Comparison of ENCODE assay signal across 13 cellular contexts in genomic region chr9:70013598-70014196, GRCh38. TPM values are rescaled to one million over a fixed set of nuclear protein-coding genes. Genes with fewer than 3 reads are reported as not detected.
A peak's percentile ranks its signal among the peaks of the same experiment; 100 is the strongest.
DNase-seq lines count a peak whose midpoint lies in the region; ATAC-seq, FAIRE-seq and TF ChIP-seq lines count a peak whose summit lies in the region.
"Had no signal": no experiment of that assay in that cellular context is flagged by ENCODE, and none has a peak within 500 bp of the region (broad histone marks: within the 10 kb centered on the region; RNA-seq: fewer than 3 reads in every experiment).

No MANE protein-coding gene starts in this region.

- H3K4me1 Mint-ChIP-seq in astrocyte (ENCODE audit: low read depth, unreplicated experiment) (peaks cover 15% of the 10 kb centered on the region), osteocyte (ENCODE audit: unreplicated experiment) (peaks cover 23% of the 10 kb centered on the region)
- H3K4me1 Mint-ChIP-seq in stimulated activated naive CD8-positive, alpha-beta T cell treated with anti-CD3 and anti-CD28 coated beads, Interleukin-15, amount 100 ng/mL, for 72 hours = no peaks in the 10 kb centered on the region
- H3K4me1 Mint-ChIP-seq: activated CD4-positive, alpha-beta T cell treated with anti-CD3 and anti-CD28 coated beads for 36 hours had no signal

- H3K36me3 Mint-ChIP-seq in astrocyte (ENCODE audit: low read depth, unreplicated experiment) (no peaks in the 10 kb centered on the region), osteocyte (ENCODE audit: unreplicated experiment) (no peaks in the 10 kb centered on the region)

- no peaks in the 10 kb centered on the region for H4K20me1 ChIP-seq in astrocyte (ENCODE audit: insufficient read depth, low read length)

- no peak overlapping the region for H3K27ac Mint-ChIP-seq in astrocyte (ENCODE audit: unreplicated experiment)
- H3K27ac Mint-ChIP-seq in osteocyte (ENCODE audit: unreplicated experiment) = no peak overlapping the region
- no peak overlapping the region for H3K27ac Mint-ChIP-seq in stimulated activated naive CD8-positive, alpha-beta T cell treated with anti-CD3 and anti-CD28 coated beads, Interleukin-15, amount 100 ng/mL, for 72 hours
- H3K27ac Mint-ChIP-seq: activated CD4-positive, alpha-beta T cell treated with anti-CD3 and anti-CD28 coated beads for 36 hours had no signal

- no peak overlapping the region for H3K27ac ChIP-seq in astrocyte (ENCODE audit: low read depth, low read length)
- H3K27ac ChIP-seq: ovary had no signal

- H3K4me2 ChIP-seq in astrocyte (ENCODE audit: low read length) = peak overlapping the region; percentile 4

- no peaks in the 10 kb centered on the region for H3K9me3 ChIP-seq in astrocyte (ENCODE audit: insufficient read depth, low read depth, low read length)
- H3K9me3 ChIP-seq: ovary, tibial nerve had no signal

- H3K27me3 Mint-ChIP-seq in astrocyte (ENCODE audit: low read depth, unreplicated experiment) (no peaks in the 10 kb centered on the region), osteocyte (ENCODE audit: unreplicated experiment) (no peaks in the 10 kb centered on the region)
- H3K27me3 Mint-ChIP-seq in stimulated activated naive CD8-positive, alpha-beta T cell treated with anti-CD3 and anti-CD28 coated beads, Interleukin-15, amount 100 ng/mL, for 72 hours = no peaks in the 10 kb centered on the region
- H3K27me3 Mint-ChIP-seq: activated CD4-positive, alpha-beta T cell treated with anti-CD3 and anti-CD28 coated beads for 36 hours had no signal

- H3K4me3 Mint-ChIP-seq in astrocyte (ENCODE audit: unreplicated experiment) = no peak overlapping the region
- no peak overlapping the region for H3K4me3 Mint-ChIP-seq in osteocyte (ENCODE audit: unreplicated experiment)
- no peak overlapping the region for H3K4me3 Mint-ChIP-seq in stimulated activated naive CD8-positive, alpha-beta T cell treated with anti-CD3 and anti-CD28 coated beads, Interleukin-15, amount 100 ng/mL, for 72 hours
- H3K4me3 Mint-ChIP-seq: activated CD4-positive, alpha-beta T cell treated with anti-CD3 and anti-CD28 coated beads for 36 hours had no signal

- ATAC-seq in stimulated activated naive CD8-positive, alpha-beta T cell treated with anti-CD3 and anti-CD28 coated beads, Interleukin-15, amount 100 ng/mL, for 72 hours = no peak
- ATAC-seq: activated CD4-positive, alpha-beta T cell treated with anti-CD3 and anti-CD28 coated beads for 36 hours had no signal

- TF ChIP-seq CTCF in astrocyte (IDR thresholded peaks at IDR 0.05; ENCODE audit: insufficient read depth, low read depth, low read length) (no peak), osteocyte (IDR thresholded peaks at IDR 0.05) (no peak)

- H3K9ac ChIP-seq in astrocyte (ENCODE audit: low read length) = no peak overlapping the region

- no peaks in the 10 kb centered on the region for H3K27me3 ChIP-seq in astrocyte (ENCODE audit: insufficient read depth, low read length)
- H3K27me3 ChIP-seq: ovary, tibial nerve had no signal

- FAIRE-seq in astrocyte (lab: Jason Lieb, UNC) (no peak), RCC 7860 (lab: Jason Lieb, UNC) (no peak)

- no peak overlapping the region for H2AFZ ChIP-seq in astrocyte (ENCODE audit: low read depth, low read length)

- no peaks in the 10 kb centered on the region for H3K79me2 ChIP-seq in astrocyte (ENCODE audit: insufficient read depth, low read length)

- H3K36me3 ChIP-seq in astrocyte (ENCODE audit: insufficient read depth, low read length) = no peaks in the 10 kb centered on the region
- H3K36me3 ChIP-seq: ovary, tibial nerve had no signal

- DNase-seq in DMS 273 treated with DMSO at 0.1 percent for 48 hours (lab: John Stamatoyannopoulos, UW) (peak; percentile 11), M059J (ENCODE audit: low read depth) (peak; percentile 50), astrocyte (ENCODE audit: low read depth) (peak; percentile 95), lung microvascular endothelial cell (ENCODE audit: low read depth in 2 of 2) (peak; percentile 6 to 39), osteocyte (ENCODE audit: extremely low spot score, unreplicated experiment) (no peak), islet precursor cell (no peak), RCC 7860 (ENCODE audit: low spot score) (no peak)
- DNase-seq in stimulated activated naive CD8-positive, alpha-beta T cell treated with anti-CD3 and anti-CD28 coated beads, Interleukin-15, amount 100 ng/mL, for 72 hours = no peak
- DNase-seq: activated CD4-positive, alpha-beta T cell treated with anti-CD3 and anti-CD28 coated beads for 36 hours; activated naive CD4-positive, alpha-beta T cell treated with Interleukin-2 at 50 U/mL for 16 hours; left cardiac atrium had no signal

- H3K9me3 Mint-ChIP-seq in astrocyte (ENCODE audit: unreplicated experiment) = no peaks in the 10 kb centered on the region
- peaks cover 9% of the 10 kb centered on the region for H3K9me3 Mint-ChIP-seq in osteocyte (ENCODE audit: unreplicated experiment)
- H3K9me3 Mint-ChIP-seq in stimulated activated naive CD8-positive, alpha-beta T cell treated with anti-CD3 and anti-CD28 coated beads, Interleukin-15, amount 100 ng/mL, for 72 hours = no peaks in the 10 kb centered on the region

- no peak overlapping the region for H3K4me3 ChIP-seq in astrocyte (ENCODE audit: insufficient read depth, low read depth, low read length)
- H3K4me3 ChIP-seq: ovary, tibial nerve had no signal

- peaks cover 3% of the 10 kb centered on the region for H3K4me1 ChIP-seq in astrocyte (ENCODE audit: insufficient read depth, low read length)

RNA-seq across cellular contexts. Expression of gene MAMDC2, which starts 30.0 kb away (rescaled TPM):
- 3.4 and 4.9 TPM in 2 replicates for total RNA-seq in M059J (2014; rRNA removed; shearing (Covaris generic))
- 135 and 211 TPM in 2 replicates for total RNA-seq in astrocyte
- 0.79 and 2.6 TPM in 2 replicates for total RNA-seq in lung microvascular endothelial cell
- total RNA-seq in osteocyte = 11.3 and 11.8 TPM in 2 replicates
- total RNA-seq: activated CD4-positive, alpha-beta T cell treated with anti-CD3 and anti-CD28 coated beads for 36 hours had no signal

Comparison
In these comparisons a context has a peak if more than half of its experiments do, and no peak if none do; other contexts are left out.
1. DNase-seq: peak in DMS 273 treated with DMSO at 0.1 percent for 48 hours (single experiment), M059J (single experiment), astrocyte (single experiment) and lung microvascular endothelial cell (2 of 2); none in osteocyte (single experiment), islet precursor cell (single experiment), stimulated activated naive CD8-positive, alpha-beta T cell treated with anti-CD3 and anti-CD28 coated beads, Interleukin-15, amount 100 ng/mL, for 72 hours (0 of 2) and RCC 7860 (single experiment).
2. RNA of gene MAMDC2, which starts 30.0 kb away (total RNA-seq): 135 to 211 TPM in astrocyte; 11.3 to 11.8 TPM in osteocyte, 3.4 to 4.9 TPM in M059J and 0.79 to 2.6 TPM in lung microvascular endothelial cell; every median in the first group is over 10 times any median in the second.